In the genomic region with DNA sequence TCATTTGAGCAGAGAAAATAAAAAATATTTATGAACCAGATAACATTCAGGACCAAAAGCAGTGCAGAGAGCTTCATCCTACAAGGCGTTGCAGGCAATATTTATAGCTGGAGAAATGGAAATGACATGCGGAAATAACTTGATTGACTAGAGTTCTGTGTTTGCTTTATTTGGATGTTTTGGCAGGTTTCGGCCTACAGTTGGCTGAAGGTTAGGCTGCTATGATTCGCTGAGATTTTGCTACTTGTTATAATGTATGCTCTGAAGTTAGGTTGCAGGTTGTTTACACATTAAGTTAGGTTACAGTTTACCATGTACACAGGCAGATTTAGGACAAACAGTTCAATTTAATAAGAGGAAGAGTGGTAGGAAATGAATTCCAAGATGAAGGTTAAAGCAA, we compare ENCODE assay signal across 34 cellular contexts. TPM values are rescaled to one million over a fixed set of nuclear protein-coding genes. Genes with fewer than 3 reads are reported as not detected.
"Had no signal": no experiment of that assay in that cellular context is flagged by ENCODE, and none has a peak within 500 bp of the region (broad histone marks: within the 10 kb centered on the region; RNA-seq: fewer than 3 reads in every experiment).

No MANE protein-coding gene starts in this region.

- H3K4me1 ChIP-seq: stomach, suprapubic skin, testis, thyroid gland, tibial artery, tibial nerve, transverse colon, upper lobe of left lung, upper lobe of right lung, uterus, vagina had no signal

- H3K36me3 Mint-ChIP-seq: stimulated activated effector memory CD8-positive, alpha-beta T cell treated with anti-CD3 and anti-CD28 coated beads, Interleukin-12 subunit alpha, Interleukin-12 subunit beta, amount 100 ng/mL, for 72 hours; stimulated activated memory B cell treated with anti-CD40 and anti-IgM and Interleukin-4, amounts not matched to agents 10 μg/mL and 1 μg/mL and 100 μg/mL, for 72 hours; stimulated activated naive B cell treated with anti-CD40 and anti-IgM and Interleukin-4, amounts not matched to agents 10 μg/mL and 1 μg/mL and 100 μg/mL, for 72 hours; type B pancreatic cell had no signal

- H3K27me3 Mint-ChIP-seq: stimulated activated memory B cell treated with anti-CD40 and anti-IgM and Interleukin-4, amounts not matched to agents 10 μg/mL and 1 μg/mL and 100 μg/mL, for 72 hours; stimulated activated naive CD8-positive, alpha-beta T cell treated with anti-CD3 and anti-CD28 coated beads, Interleukin-15, amount 100 ng/mL, for 72 hours; stimulated activated naive CD8-positive, alpha-beta T cell treated with anti-CD3 and anti-CD28 coated beads, Interleukin-15, Interleukin-2, amounts not matched to agents 100 ng/mL and 50 ng/mL, for 24 hours; type B pancreatic cell had no signal

- FAIRE-seq: urothelium cell line had no signal

- H3K27ac ChIP-seq: stomach, suprapubic skin, testis, thoracic aorta, thyroid gland, tibial artery, tibial nerve, transverse colon, upper lobe of left lung, upper lobe of right lung, uterus, vagina had no signal

- H3K9me3 ChIP-seq: suprapubic skin, testis, thoracic aorta, thyroid gland, tibial artery, tibial nerve, transverse colon, upper lobe of left lung, upper lobe of right lung, uterus, vagina had no signal

- H3K9me3 Mint-ChIP-seq: stimulated activated effector memory CD8-positive, alpha-beta T cell treated with anti-CD3 and anti-CD28 coated beads, Interleukin-12 subunit alpha, Interleukin-12 subunit beta, amount 100 ng/mL, for 72 hours; stimulated activated memory B cell treated with anti-CD40 and anti-IgM and Interleukin-4, amounts not matched to agents 10 μg/mL and 1 μg/mL and 100 μg/mL, for 72 hours; stimulated activated naive B cell treated with anti-CD40 and anti-IgM and Interleukin-4, amounts not matched to agents 10 μg/mL and 1 μg/mL and 100 μg/mL, for 72 hours; stimulated activated naive CD8-positive, alpha-beta T cell treated with anti-CD3 and anti-CD28 coated beads, Interleukin-15, amount 100 ng/mL, for 72 hours; stimulated activated naive CD8-positive, alpha-beta T cell treated with anti-CD3 and anti-CD28 coated beads, Interleukin-15, Interleukin-2, amounts not matched to agents 100 ng/mL and 50 ng/mL, for 24 hours; type B pancreatic cell had no signal

- H3K27ac Mint-ChIP-seq: stimulated activated effector memory CD8-positive, alpha-beta T cell treated with anti-CD3 and anti-CD28 coated beads, Interleukin-12 subunit alpha, Interleukin-12 subunit beta, amount 100 ng/mL, for 72 hours; stimulated activated memory B cell treated with anti-CD40 and anti-IgM and Interleukin-4, amounts not matched to agents 10 μg/mL and 1 μg/mL and 100 μg/mL, for 72 hours; stimulated activated naive B cell treated with anti-CD40 and anti-IgM and Interleukin-4, amounts not matched to agents 10 μg/mL and 1 μg/mL and 100 μg/mL, for 72 hours; stimulated activated naive CD8-positive, alpha-beta T cell treated with anti-CD3 and anti-CD28 coated beads, Interleukin-15, amount 100 ng/mL, for 72 hours; stimulated activated naive CD8-positive, alpha-beta T cell treated with anti-CD3 and anti-CD28 coated beads, Interleukin-15, Interleukin-2, amounts not matched to agents 100 ng/mL and 50 ng/mL, for 24 hours; type B pancreatic cell had no signal

- H3K4me3 ChIP-seq: stomach, suprapubic skin, testis, thoracic aorta, thyroid gland, tibial artery, tibial nerve, transverse colon, upper lobe of left lung, upper lobe of right lung, uterus, vagina had no signal

- H3K4me3 Mint-ChIP-seq: stimulated activated effector memory CD8-positive, alpha-beta T cell treated with anti-CD3 and anti-CD28 coated beads, Interleukin-12 subunit alpha, Interleukin-12 subunit beta, amount 100 ng/mL, for 72 hours; stimulated activated memory B cell treated with anti-CD40 and anti-IgM and Interleukin-4, amounts not matched to agents 10 μg/mL and 1 μg/mL and 100 μg/mL, for 72 hours; stimulated activated naive B cell treated with anti-CD40 and anti-IgM and Interleukin-4, amounts not matched to agents 10 μg/mL and 1 μg/mL and 100 μg/mL, for 72 hours; stimulated activated naive CD8-positive, alpha-beta T cell treated with anti-CD3 and anti-CD28 coated beads, Interleukin-15, amount 100 ng/mL, for 72 hours; stimulated activated naive CD8-positive, alpha-beta T cell treated with anti-CD3 and anti-CD28 coated beads, Interleukin-15, Interleukin-2, amounts not matched to agents 100 ng/mL and 50 ng/mL, for 24 hours; type B pancreatic cell had no signal

- H3K4me1 Mint-ChIP-seq: stimulated activated effector memory CD8-positive, alpha-beta T cell treated with anti-CD3 and anti-CD28 coated beads, Interleukin-12 subunit alpha, Interleukin-12 subunit beta, amount 100 ng/mL, for 72 hours; stimulated activated memory B cell treated with anti-CD40 and anti-IgM and Interleukin-4, amounts not matched to agents 10 μg/mL and 1 μg/mL and 100 μg/mL, for 72 hours; stimulated activated naive B cell treated with anti-CD40 and anti-IgM and Interleukin-4, amounts not matched to agents 10 μg/mL and 1 μg/mL and 100 μg/mL, for 72 hours; stimulated activated naive CD8-positive, alpha-beta T cell treated with anti-CD3 and anti-CD28 coated beads, Interleukin-15, amount 100 ng/mL, for 72 hours had no signal

- H3K27me3 ChIP-seq: stomach, suprapubic skin, testis, thyroid gland, tibial artery, tibial nerve, transverse colon, upper lobe of left lung, upper lobe of right lung, uterus, vagina had no signal

- DNase-seq: stimulated activated CD4-positive, alpha-beta T cell treated with anti-CD3 and anti-CD28 coated beads, Interleukin-2, amount 100 ng/mL, for 48 hours; stimulated activated CD4-positive, alpha-beta T cell treated with anti-CD3 and anti-CD28 coated beads, Interleukin-4, amount 100 ng/mL, for 1 hour; stimulated activated CD4-positive, alpha-beta T cell treated with anti-CD3 and anti-CD28 coated beads, Interleukin-4, amount 100 ng/mL, for 24 hours; stimulated activated CD4-positive, alpha-beta T cell treated with anti-CD3 and anti-CD28 coated beads, Interleukin-4, amount 100 ng/mL, for 4 hours; stimulated activated CD8-positive, alpha-beta memory T cell treated with anti-CD3 and anti-CD28 coated beads, Interleukin-4, amount 100 ng/mL, for 48 hours; stimulated activated naive B cell treated with anti-CD40 and anti-IgM and Interleukin-4, amounts not matched to agents 10 μg/mL and 1 μg/mL and 100 μg/mL, for 72 hours; stimulated activated naive CD4-positive, alpha-beta T cell; stimulated activated naive CD4-positive, alpha-beta T cell treated with Interleukin-2 at 50 U/mL for 16 hours; stimulated activated naive CD8-positive, alpha-beta T cell treated with anti-CD3 and anti-CD28 coated beads, Interleukin-15, amount 100 ng/mL, for 72 hours; stimulated activated naive CD8-positive, alpha-beta T cell treated with anti-CD3 and anti-CD28 coated beads, Interleukin-15, Interleukin-2, amounts not matched to agents 100 U/mL and 50 U/mL, for 24 hours; stomach; substantia nigra; testis; thyroid gland; tibial artery; transverse colon; trophoblast cell; upper lobe of left lung; upper lobe of right lung; uterus had no signal

- H3K36me3 ChIP-seq: stomach, suprapubic skin, thoracic aorta, thyroid gland, tibial artery, tibial nerve, transverse colon, upper lobe of left lung, upper lobe of right lung, uterus, vagina had no signal

- ATAC-seq: stimulated activated effector memory CD8-positive, alpha-beta T cell treated with anti-CD3 and anti-CD28 coated beads, Interleukin-12 subunit alpha, Interleukin-12 subunit beta, amount 100 ng/mL, for 72 hours; stimulated activated memory B cell treated with anti-CD40 and anti-IgM and Interleukin-4, amounts not matched to agents 10 μg/mL and 1 μg/mL and 100 μg/mL, for 72 hours; stimulated activated naive B cell treated with anti-CD40 and anti-IgM and Interleukin-4, amounts not matched to agents 10 μg/mL and 1 μg/mL and 100 μg/mL, for 72 hours; stimulated activated naive CD8-positive, alpha-beta T cell treated with anti-CD3 and anti-CD28 coated beads, Interleukin-15, amount 100 ng/mL, for 72 hours; stimulated activated naive CD8-positive, alpha-beta T cell treated with anti-CD3 and anti-CD28 coated beads, Interleukin-15, Interleukin-2, amounts not matched to agents 100 U/mL and 50 U/mL, for 24 hours; upper lobe of right lung had no signal

RNA-seq across cellular contexts. Expression of a gene that starts 0.6 kb away (rescaled TPM):
- total RNA-seq: stomach, subcutaneous adipose tissue, suprapubic skin, temporal lobe, thoracic aorta, thyroid gland, tibial nerve, transverse colon, upper lobe of left lung, upper lobe of right lung, ureter, urinary bladder, uterus, vagina had no signal
- polyA plus RNA-seq: stomach, thymus, urinary bladder had no signal

RNA-seq across cellular contexts. Expression of a gene that starts 36.3 kb away (rescaled TPM):
- total RNA-seq: stomach, subcutaneous adipose tissue, suprapubic skin, temporal lobe, thoracic aorta, thyroid gland, tibial nerve, transverse colon, upper lobe of left lung, upper lobe of right lung, ureter, urinary bladder, uterus, vagina had no signal
- polyA plus RNA-seq: stomach, thymus, urinary bladder had no signal

RNA-seq across cellular contexts. Expression of a gene that starts 58.2 kb away (rescaled TPM):
- total RNA-seq: stomach, subcutaneous adipose tissue, temporal lobe, thoracic aorta, tibial nerve, upper lobe of left lung, upper lobe of right lung, ureter, urinary bladder, uterus had no signal
- polyA plus RNA-seq: stomach, thymus, urinary bladder had no signal
